ENCODE assay signal across 10 cellular contexts in the genomic region with DNA sequence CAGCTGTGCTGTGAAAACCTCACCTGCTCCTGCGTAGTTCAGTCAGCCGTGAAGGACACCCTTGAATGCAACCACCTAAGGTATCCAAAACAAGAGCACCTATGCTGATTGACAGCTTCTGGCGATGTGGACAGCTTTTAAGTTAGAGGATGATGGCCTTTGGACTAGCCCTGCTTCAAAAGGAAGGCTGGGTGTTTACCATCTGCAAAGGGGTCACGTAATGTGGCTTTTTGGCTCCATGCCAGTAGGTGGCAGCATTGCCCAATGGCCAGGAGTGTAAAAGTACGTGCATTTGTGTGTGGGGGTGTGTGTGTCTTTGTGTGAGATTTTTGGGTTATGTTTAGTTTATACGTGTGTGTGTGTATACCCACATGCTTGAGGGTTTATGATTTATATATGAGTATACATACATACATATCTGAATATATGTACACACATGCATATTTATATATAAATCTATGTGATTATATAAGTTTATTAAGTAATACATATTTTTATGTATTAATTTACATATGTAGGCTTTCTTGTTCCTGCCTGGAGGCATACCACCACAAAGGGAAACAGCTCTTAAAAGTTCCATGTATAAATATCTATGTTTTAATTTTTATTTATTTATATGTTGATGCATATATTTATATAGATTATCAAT.
DNase-seq lines count a peak whose midpoint lies in the region; ATAC-seq and TF ChIP-seq lines count a peak whose summit lies in the region.
"Had no signal": no experiment of that assay in that cellular context is flagged by ENCODE, and none has a peak within 500 bp of the region (broad histone marks: within the 10 kb centered on the region; RNA-seq: fewer than 3 reads in every experiment).

No MANE protein-coding gene starts in this region.

- peak; percentile 80 for TF ChIP-seq CTCF in VCaP (conservative IDR thresholded peaks at IDR 0.05)
- peak; percentile 51 for TF ChIP-seq CTCF in epithelial cell of esophagus (IDR thresholded peaks at IDR 0.05; ENCODE audit: insufficient read depth, low read depth, low read length, missing control alignments)

- ATAC-seq in GM21529 (IDR thresholded peaks at IDR 0.05; ENCODE audit: unreplicated experiment) (peak; percentile 85), HG03571 (IDR thresholded peaks at IDR 0.05; ENCODE audit: unreplicated experiment) (no peak)
- ATAC-seq: left colon had no signal

- DNase-seq in EL: peak; percentile 14
- DNase-seq in LoVo (ENCODE audit: low spot score): peak; percentile 21
- DNase-seq in epithelial cell of esophagus (ENCODE audit: low read depth): peak; percentile 62
- peak in 3 of 4 experiments; percentile 1 to 25 (median 16) for DNase-seq in stimulated activated CD4-positive, alpha-beta T cell treated with anti-CD3 and anti-CD28 coated beads, Interleukin-1b, Interleukin-23, amount 100 ng/mL, for 24 hours (ENCODE audit: low read depth in 4 of 4, low spot score in 1 of 4)
- no peak for DNase-seq in NCI-H2227 (lab: John Stamatoyannopoulos, UW; ENCODE audit: unreplicated experiment)

- H3K4me3 ChIP-seq in epithelial cell of esophagus (ENCODE audit: low read length): no peak overlapping the region
- H3K4me3 ChIP-seq: SK-N-MC had no signal

- H3K27ac ChIP-seq in VCaP: no peak overlapping the region
- H3K27ac ChIP-seq: SK-N-MC had no signal
